13 cellular contexts compared by ENCODE assay signal in the genomic region with DNA sequence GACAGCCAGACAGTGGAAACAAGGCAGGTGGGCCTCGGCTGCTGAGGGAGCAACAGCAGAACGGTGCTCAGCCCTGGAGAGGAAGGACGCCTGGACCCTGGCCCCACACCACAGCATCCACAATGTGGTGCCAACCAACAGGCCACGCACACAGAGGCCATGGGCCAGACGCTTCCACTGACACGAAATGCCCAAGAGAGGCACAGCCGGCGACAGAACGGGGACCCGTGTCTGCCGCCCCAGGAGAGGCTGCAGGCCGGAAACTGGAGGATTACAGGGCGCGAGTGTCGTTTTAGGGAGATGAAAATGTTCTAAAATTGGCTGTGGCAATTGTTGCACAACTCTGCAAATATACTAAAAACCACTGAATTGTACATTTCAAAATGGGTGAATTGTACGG.
DNase-seq lines count a peak whose midpoint lies in the region; ATAC-seq, FAIRE-seq and TF ChIP-seq lines count a peak whose summit lies in the region.
"Had no signal": no experiment of that assay in that cellular context is flagged by ENCODE, and none has a peak within 500 bp of the region (broad histone marks: within the 10 kb centered on the region; RNA-seq: fewer than 3 reads in every experiment).

No MANE protein-coding gene starts in this region.

- no peaks in the 10 kb centered on the region for H3K36me3 ChIP-seq in Panc1 (ENCODE audit: control insufficient read depth, insufficient read depth, low read length)
- H3K36me3 ChIP-seq in small intestine (ENCODE audit: control insufficient read depth in 2 of 2, insufficient read depth in 2 of 2, low read length in 2 of 2): no peaks in the 10 kb centered on the region

- POLR2A ChIA-PET in Panc1 (lab: Charles Lee): no interaction called here

- H3K4me3 Mint-ChIP-seq in Calu3 (ENCODE audit: low read depth, unreplicated experiment): no peak overlapping the region
- H3K4me3 Mint-ChIP-seq: activated T-helper 1 cell treated with anti-CD3 and anti-CD28 coated beads, Interleukin-12 subunit alpha, Interleukin-12 subunit beta, Interleukin-2, Interleukin-4 antibody, amounts not matched to agents 30 ng/mL and 10 ng/mL and 1 ng/mL, durations not matched to agents 14 hours and 24 hours and 36 hours had no signal

- H3K36me3 Mint-ChIP-seq in Calu3 (ENCODE audit: insufficient read depth, unreplicated experiment): no peaks in the 10 kb centered on the region

- CTCF ChIA-PET in Panc1 (lab: Charles Lee) (no interaction called here), Calu3 (lab: Charles Lee) (no interaction called here)

- no peak for ATAC-seq in Panc1
- no peak for ATAC-seq in HG02759 (IDR thresholded peaks at IDR 0.05; ENCODE audit: unreplicated experiment)
- ATAC-seq: mucosa of descending colon, PC-3 had no signal

- DNase-seq in GF-D8 (lab: John Stamatoyannopoulos, UW) (peak; percentile 83), Panc1 (ENCODE audit: low read depth, low spot score) (no peak), fibroblast of peridontal ligament (ENCODE audit: extremely low read depth) (peak; percentile 59), small intestine (no peak), Calu3 (no peak), DMS53 treated with DMSO at 0.1 percent for 48 hours (lab: John Stamatoyannopoulos, UW; ENCODE audit: unreplicated experiment) (no peak)
- DNase-seq: hippocampal formation; mucosa of descending colon; PC-3; stimulated activated CD4-positive, alpha-beta T cell treated with anti-CD3 and anti-CD28 coated beads, Interleukin-12 subunit alpha, Interleukin-12 subunit beta, amount 100 ng/mL, for 4 hours had no signal

- H3K4me1 Mint-ChIP-seq in Calu3 (ENCODE audit: low read depth, unreplicated experiment): no peaks in the 10 kb centered on the region

- no peak overlapping the region for H3K4me3 ChIP-seq in Panc1 (ENCODE audit: low read depth in 2 of 2, low read length in 2 of 2)
- no peak overlapping the region for H3K4me3 ChIP-seq in skin epidermis
- H3K4me3 ChIP-seq in small intestine (ENCODE audit: low read depth in 1 of 2, low read length in 2 of 2): no peak overlapping the region
- H3K4me3 ChIP-seq: mucosa of descending colon had no signal

- H3K27me3 Mint-ChIP-seq in Calu3 (ENCODE audit: unreplicated experiment): no peaks in the 10 kb centered on the region

- H3K27ac ChIP-seq in Panc1 (ENCODE audit: low read length) (peak overlapping the region; percentile 69; the same call in 1 of the 2 replicates), skin epidermis (peak overlapping the region in 15 of 21 experiments; percentile 11 to 97 (median 52)), small intestine (ENCODE audit: low read depth in 1 of 2, low read length in 1 of 2) (peak overlapping the region in 1 of 2 donors; percentile 35)

- TF ChIP-seq CTCF in Panc1 (IDR thresholded peaks at IDR 0.05) (no peak), Calu3 (IDR thresholded peaks at IDR 0.05; ENCODE audit: unreplicated experiment) (no peak)

- in situ Hi-C loops in Panc1 (cut with HindIII; ENCODE audit: low pct_unique_long_range_greater_than_20kb, low sequenced_read_pairs): no loop called here

- H3K9me3 Mint-ChIP-seq in Calu3 (ENCODE audit: low read depth, unreplicated experiment): no peaks in the 10 kb centered on the region
- H3K9me3 Mint-ChIP-seq: activated T-helper 1 cell treated with anti-CD3 and anti-CD28 coated beads, Interleukin-12 subunit alpha, Interleukin-12 subunit beta, Interleukin-2, Interleukin-4 antibody, amounts not matched to agents 30 ng/mL and 10 ng/mL and 1 ng/mL, durations not matched to agents 14 hours and 24 hours and 36 hours had no signal

- WGBS in small intestine, 3 donors: 72 to 93% (median 92%) methylated on average over 16 of the region's 16 CpGs

- intact Hi-C loops in Panc1 (cut with micrococcal nuclease; ENCODE audit: unreplicated experiment) (no loop called here), Calu3 (cut with micrococcal nuclease; ENCODE audit: unreplicated experiment) (no loop called here)

- H3K27ac Mint-ChIP-seq in Calu3 (ENCODE audit: unreplicated experiment): no peak overlapping the region
- H3K27ac Mint-ChIP-seq: activated T-helper 1 cell treated with anti-CD3 and anti-CD28 coated beads, Interleukin-12 subunit alpha, Interleukin-12 subunit beta, Interleukin-2, Interleukin-4 antibody, amounts not matched to agents 30 ng/mL and 10 ng/mL and 1 ng/mL, durations not matched to agents 14 hours and 24 hours and 36 hours had no signal

- BruUV-seq in Panc1 (replicated peaks; lab: Mats Ljungman, UMichigan) (no TSS peak), Calu3 (replicated peaks; lab: Mats Ljungman, UMichigan) (no TSS peak)

- no peak for FAIRE-seq in small intestine (lab: Jason Lieb, UNC)

- H3K9me3 ChIP-seq in Panc1 (ENCODE audit: control insufficient read depth, insufficient read depth, low read depth, low read length) (no peaks in the 10 kb centered on the region), small intestine (ENCODE audit: control insufficient read depth, low read depth) (no peaks in the 10 kb centered on the region)
- H3K9me3 ChIP-seq: mucosa of descending colon had no signal

- H3K27me3 ChIP-seq in Panc1 (ENCODE audit: control insufficient read depth, insufficient read depth, low read length) (no peaks in the 10 kb centered on the region), small intestine (ENCODE audit: control insufficient read depth in 2 of 2, insufficient read depth in 2 of 2, low read length in 2 of 2) (no peaks in the 10 kb centered on the region)

- peaks cover 50% of the 10 kb centered on the region for H3K4me1 ChIP-seq in Panc1 (ENCODE audit: control insufficient read depth, insufficient read depth, low read length)
- peaks cover 0 to 2% of the 10 kb centered on the region in 2 donors for H3K4me1 ChIP-seq in small intestine (ENCODE audit: control insufficient read depth in 2 of 2, insufficient read depth in 1 of 2, low read depth in 1 of 2, low read length in 1 of 2)

Comparison
In these comparisons a context has a peak if more than half of its experiments do, and no peak if none do; other contexts are left out.
1. DNase-seq: peak in GF-D8 (single experiment) and fibroblast of peridontal ligament (single experiment); none in Panc1 (single experiment), small intestine (single experiment), Calu3 (single experiment) and DMS53 treated with DMSO at 0.1 percent for 48 hours (single experiment).